Comparison of ENCODE assay signal across 14 cellular contexts in genomic region chr1:2541619-2542246, GRCh38. TPM values are rescaled to one million over a fixed set of nuclear protein-coding genes. Genes with fewer than 3 reads are reported as not detected.
A peak's percentile ranks its signal among the peaks of the same experiment; 100 is the strongest.
DNase-seq lines count a peak whose midpoint lies in the region; ATAC-seq, FAIRE-seq and TF ChIP-seq lines count a peak whose summit lies in the region.
"Had no signal": no experiment of that assay in that cellular context is flagged by ENCODE, and none has a peak within 500 bp of the region (broad histone marks: within the 10 kb centered on the region; RNA-seq: fewer than 3 reads in every experiment).

No MANE protein-coding gene starts in this region.

- peak; percentile 2 for DNase-seq in NOMO-1 treated with DMSO at 0.1 percent for 48 hours (lab: John Stamatoyannopoulos, UW; ENCODE audit: unreplicated experiment)
- DNase-seq in NOMO-1 treated with dmso at 0.1 percent for 144 hours (lab: John Stamatoyannopoulos, UW; ENCODE audit: unreplicated experiment), result no peak
- DNase-seq in MM.1S, result peak; percentile 48
- DNase-seq in WTC11 (ENCODE audit: low spot score), result no peak
- peak; percentile 67 for DNase-seq in small intestine
- no peak for DNase-seq in DMS 273 (lab: John Stamatoyannopoulos, UW; ENCODE audit: unreplicated experiment)
- no peak for DNase-seq in tibial nerve (ENCODE audit: low spot score in 2 of 2)
- DNase-seq: activated T-cell treated with anti-CD3 and anti-CD28 coated beads, Interleukin-2, amount 50 U/mL, for 1 hour; ovary had no signal

- H4K20me1 ChIP-seq in MM.1S (ENCODE audit: insufficient read depth, low read length), result no peaks in the 10 kb centered on the region

- H3K27me3 ChIP-seq in MM.1S (replicated peaks; ENCODE audit: insufficient read depth, low read length) (peaks cover 6% of the 10 kb centered on the region), small intestine (ENCODE audit: control insufficient read depth in 2 of 2, insufficient read depth in 2 of 2, low read length in 2 of 2) (peaks cover 0 to 3% of the 10 kb centered on the region in 2 donors), tibial nerve (peaks cover 0 to 38% of the 10 kb centered on the region in 2 donors)
- H3K27me3 ChIP-seq: ovary had no signal

- no peaks in the 10 kb centered on the region for H3K9me3 Mint-ChIP-seq in WTC11

- no peak for TF ChIP-seq POLR2A in tibial nerve (IDR thresholded peaks at IDR 0.05)

- H3K4me3 Mint-ChIP-seq in WTC11, result peak overlapping the region; percentile 34

- H3K9me3 ChIP-seq in MM.1S (replicated peaks; ENCODE audit: insufficient read depth, low read length) (no peaks in the 10 kb centered on the region), small intestine (ENCODE audit: control insufficient read depth, low read depth) (no peaks in the 10 kb centered on the region), tibial nerve (no peaks in the 10 kb centered on the region)
- H3K9me3 ChIP-seq: gastroesophageal sphincter, ovary, suprapubic skin had no signal

- peaks cover 10% of the 10 kb centered on the region for H3F3A ChIP-seq in MM.1S (ENCODE audit: insufficient read depth, low read length)

- no peaks in the 10 kb centered on the region; the same call in 1 of the 2 replicates for H3K4me1 Mint-ChIP-seq in WTC11

- TF ChIP-seq EP300 in tibial nerve (IDR thresholded peaks at IDR 0.05), result no peak

- no peaks in the 10 kb centered on the region for H3K79me2 ChIP-seq in MM.1S (ENCODE audit: low read length)

- FAIRE-seq in small intestine (lab: Jason Lieb, UNC), result no peak
- FAIRE-seq: endometrium, keratinocyte had no signal

- ATAC-seq in WTC11, result no peak
- ATAC-seq in HG02759 (IDR thresholded peaks at IDR 0.05; ENCODE audit: unreplicated experiment), result no peak
- ATAC-seq: gastroesophageal sphincter had no signal

- WGBS in small intestine, 3 donors, result 50 to 67% (median 57%) methylated on average over 25 of the region's 25 CpGs
- WGBS in tibial nerve, 2 donors, result 72 to 76% methylated on average over 17 to 24 of the region's 25 CpGs

- H3K9ac ChIP-seq in MM.1S (ENCODE audit: low read length), result no peak overlapping the region

- peak overlapping the region; percentile 23; the same call in 1 of the 2 replicates for H3K27ac ChIP-seq in MM.1S (ENCODE audit: low read length)
- no peak overlapping the region for H3K27ac ChIP-seq in small intestine (ENCODE audit: low read depth in 1 of 2, low read length in 1 of 2)
- H3K27ac ChIP-seq in tibial nerve, result no peak overlapping the region
- H3K27ac ChIP-seq: gastroesophageal sphincter, ovary, suprapubic skin had no signal

- H3K4me2 ChIP-seq in MM.1S (ENCODE audit: low read depth, low read length), result no peak overlapping the region; the same call in 1 of the 2 replicates

- CTCF ChIA-PET in WTC11 (lab: Charles Lee), result interaction anchor here (0.7 to 1.9 kb wide), 4 partner anchors 11 to 112 kb away, joined by 3 to 8 read pairs (median 4); partner anchors contain the start of gene PANK4

- TF ChIP-seq CTCF in MM.1S (IDR thresholded peaks at IDR 0.05; ENCODE audit: low read length) (no peak), WTC11 (IDR thresholded peaks at IDR 0.05) (no peak), tibial nerve (IDR thresholded peaks at IDR 0.05) (no peak)

- H3K4me3 ChIP-seq in MM.1S (ENCODE audit: low read length) (no peak overlapping the region), small intestine (ENCODE audit: low read depth in 1 of 2, low read length in 2 of 2) (no peak overlapping the region), tibial nerve (no peak overlapping the region)
- H3K4me3 ChIP-seq: gastroesophageal sphincter, ovary, suprapubic skin had no signal

- H3K4me1 ChIP-seq in MM.1S (ENCODE audit: low read length) (peaks cover 15% of the 10 kb centered on the region), small intestine (ENCODE audit: control insufficient read depth in 2 of 2, insufficient read depth in 1 of 2, low read depth in 1 of 2, low read length in 1 of 2) (peaks cover 0 to 7% of the 10 kb centered on the region in 2 donors), tibial nerve (peaks cover 0 to 45% (median 27%) of the 10 kb centered on the region in 4 donors)

- no peak overlapping the region for H3K27ac Mint-ChIP-seq in WTC11

- H3K9me2 ChIP-seq in MM.1S (replicated peaks; ENCODE audit: insufficient read depth, low read length), result no peaks in the 10 kb centered on the region

- H3K36me3 ChIP-seq in MM.1S (replicated peaks; ENCODE audit: insufficient read depth, low read length), result no peaks in the 10 kb centered on the region
- H3K36me3 ChIP-seq in small intestine (ENCODE audit: control insufficient read depth in 2 of 2, insufficient read depth in 2 of 2, low read length in 2 of 2), result no peaks in the 10 kb centered on the region
- no peaks in the 10 kb centered on the region for H3K36me3 ChIP-seq in tibial nerve
- H3K36me3 ChIP-seq: gastroesophageal sphincter, ovary, suprapubic skin had no signal

- POLR2A ChIA-PET in WTC11 (lab: Charles Lee), result interaction anchor here (0.8 kb wide), 1 partner anchor 16 kb away, joined by 3 read pairs; the partner anchor contains the start of gene PANK4

- no peak overlapping the region for H2AFZ ChIP-seq in MM.1S (ENCODE audit: low read length)

- peaks cover 27% of the 10 kb centered on the region for H3K27me3 Mint-ChIP-seq in WTC11 (ENCODE audit: low read depth)

- no peaks in the 10 kb centered on the region for H3K36me3 Mint-ChIP-seq in WTC11

TF ChIP-seq in WTC11, 78 proteins besides CTCF, POLR2A, EP300 and RAD21:
- TF ChIP-seq FOXJ3 (CRISPR knock-in tag; IDR thresholded peaks at IDR 0.05; ENCODE audit: borderline replicate concordance) (no peak), GTF2I (CRISPR knock-in tag; conservative IDR thresholded peaks at IDR 0.05) (peak; percentile 91)

RNA-seq across cellular contexts. Expression of gene HES5, which starts 11.7 kb away (rescaled TPM):
- total RNA-seq in WTC11 (2021) (0.21 to 0.23 TPM in 2 of 3 replicates, not detected in the other), tibial nerve (under 1 TPM in 1 of 4 donors, not detected in 3; 0.87 TPM)
- polyA plus RNA-seq in small intestine, result under 1 TPM in 1 of 3 donors, not detected in 2; 0.30 TPM
- total RNA-seq: gastroesophageal sphincter had no signal

RNA-seq across cellular contexts. Expression of gene TNFRSF14, which starts 14.4 kb away (rescaled TPM):
- total RNA-seq in WTC11 (2021) (0.73 to 1.1 TPM (median 0.87 TPM) in 3 replicates), tibial nerve (100 to 1,000 TPM in 1 of 4 donors, 10 to 100 TPM in 3; 64.9 to 105 (median 91.1) TPM)
- 100 to 1,000 TPM; 164 to 398 (median 333) TPM for polyA plus RNA-seq in small intestine

RNA-seq across cellular contexts. Expression of gene PANK4, which starts 15.3 kb away (rescaled TPM):
- 35.2 to 52.5 TPM (median 36.7 TPM) in 3 replicates for total RNA-seq in WTC11 (2021)
- polyA plus RNA-seq in small intestine, result 10 to 100 TPM; 14.8 to 21.7 (median 18.9) TPM
- total RNA-seq in tibial nerve, result 10 to 100 TPM; 14.2 to 50.0 (median 38.1) TPM

RNA-seq across cellular contexts. Expression of gene PRXL2B, which starts 44.8 kb away (rescaled TPM):
- 47.8 to 51.1 TPM (median 50.3 TPM) in 3 replicates for total RNA-seq in WTC11 (2021)
- 10 to 100 TPM; 28.9 to 48.1 (median 46.3) TPM for polyA plus RNA-seq in small intestine
- total RNA-seq in tibial nerve, result 10 to 100 TPM; 14.4 to 18.0 (median 16.9) TPM

Comparison
In these comparisons a context has a peak if more than half of its experiments do, and no peak if none do; other contexts are left out.
1. DNase-seq: peak in NOMO-1 treated with DMSO at 0.1 percent for 48 hours (single experiment), MM.1S (single experiment) and small intestine (single experiment); none in NOMO-1 treated with dmso at 0.1 percent for 144 hours (single experiment), WTC11 (single experiment), DMS 273 (single experiment) and tibial nerve (0 of 2).
2. RNA of gene TNFRSF14, which starts 14.4 kb away (total RNA-seq): 64.9 to 105 TPM in tibial nerve; 0.73 to 1.1 TPM in WTC11; every median in the first group is over 10 times any median in the second.